Comparison of ENCODE assay signal across 1 cellular context in genomic region chr17:44864831-44865230, GRCh38.
TF ChIP-seq lines count a peak whose summit lies in the region.

No MANE protein-coding gene starts in this region.

TF ChIP-seq in HCT116, 20 proteins besides CTCF, POLR2A, EP300 and RAD21:
- no peak for TF ChIP-seq EZH2phosphoT487 (IDR thresholded peaks at IDR 0.05; ENCODE audit: borderline replicate concordance)
- TF ChIP-seq SP1 (IDR thresholded peaks at IDR 0.05; ENCODE audit: low read depth), result no peak
- no peak for TF ChIP-seq ZNF274 (IDR thresholded peaks at IDR 0.05; ENCODE audit: low read depth, low read length)
- no peak for TF ChIP-seq ZBTB33 (IDR thresholded peaks at IDR 0.05; ENCODE audit: extremely low read depth, insufficient replicate concordance, low read length)
- TF ChIP-seq JUND (IDR thresholded peaks at IDR 0.05), result no peak
- TF ChIP-seq FOSL1 (IDR thresholded peaks at IDR 0.05; ENCODE audit: low read depth), result no peak
- no peak for TF ChIP-seq YY1 (IDR thresholded peaks at IDR 0.05; ENCODE audit: extremely low read depth, insufficient replicate concordance, low read depth, low read length)
- TF ChIP-seq MAX (IDR thresholded peaks at IDR 0.05), result no peak
- no peak for TF ChIP-seq ELF1 (IDR thresholded peaks at IDR 0.05; ENCODE audit: borderline replicate concordance, low read depth)
- no peak for TF ChIP-seq REST (IDR thresholded peaks at IDR 0.05; ENCODE audit: low read depth)
- TF ChIP-seq ATF3 (IDR thresholded peaks at IDR 0.05), result no peak
- TF ChIP-seq TCF7L2 (IDR thresholded peaks at IDR 0.05; ENCODE audit: borderline replicate concordance, extremely low read depth, insufficient read depth, insufficient read length), result no peak
- TF ChIP-seq SIN3A (IDR thresholded peaks at IDR 0.05; ENCODE audit: low read depth), result no peak
- no peak for TF ChIP-seq SRF (IDR thresholded peaks at IDR 0.05; ENCODE audit: low read depth)
- no peak for TF ChIP-seq EZH2 (IDR thresholded peaks at IDR 0.05)
